ENCODE assay signal across 2 cellular contexts in the genomic region with DNA sequence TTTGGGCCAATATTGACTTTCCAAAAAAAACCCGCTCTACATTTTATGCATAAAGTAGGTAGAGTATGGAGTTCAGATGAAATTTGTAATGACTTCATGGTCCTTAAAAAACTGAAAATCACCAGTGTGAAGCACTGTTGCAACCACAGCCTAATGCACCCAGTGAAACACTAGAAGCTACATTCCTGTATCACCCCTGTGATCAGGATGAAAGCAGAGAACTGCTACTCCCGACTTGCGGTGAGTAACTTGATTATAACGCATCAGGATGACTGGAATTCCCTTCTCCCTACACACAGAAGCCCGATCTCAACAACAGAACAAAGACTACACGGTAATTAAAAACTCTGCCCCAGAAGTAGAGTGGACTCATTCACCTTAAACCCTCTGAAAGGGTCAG.
TF ChIP-seq lines count a peak whose summit lies in the region.

No MANE protein-coding gene starts in this region.

TF ChIP-seq in H1, 55 proteins besides CTCF, POLR2A, EP300 and RAD21 (continued from another document):
- no peak for TF ChIP-seq SP1 (IDR thresholded peaks at IDR 0.05; ENCODE audit: low read depth, low read length)
- peak; percentile 64 for TF ChIP-seq TEAD4 (IDR thresholded peaks at IDR 0.05; ENCODE audit: low read depth, low read length)

TF ChIP-seq in GM12891, 5 proteins besides CTCF, POLR2A, EP300 and RAD21 (continued from another document):
- TF ChIP-seq POLR2AphosphoS5 (IDR thresholded peaks at IDR 0.05; ENCODE audit: low read depth, low read length) (no peak), POU2F2 (IDR thresholded peaks at IDR 0.05; ENCODE audit: low read depth, low read length) (no peak), PAX5 (IDR thresholded peaks at IDR 0.05; ENCODE audit: insufficient read depth, low read length, severe bottlenecking) (no peak), SPI1 (IDR thresholded peaks at IDR 0.05; ENCODE audit: low read depth, low read length) (no peak)
